21 cellular contexts compared by ENCODE assay signal in genomic region chr3:135237371-135237770, GRCh38.
DNase-seq lines count a peak whose midpoint lies in the region; ATAC-seq and TF ChIP-seq lines count a peak whose summit lies in the region.
"Had no signal": no experiment of that assay in that cellular context is flagged by ENCODE, and none has a peak within 500 bp of the region (broad histone marks: within the 10 kb centered on the region; RNA-seq: fewer than 3 reads in every experiment).

No MANE protein-coding gene starts in this region.

- no peak overlapping the region for H2BK15ac ChIP-seq in H9 (ENCODE audit: low read depth, low read length)

- no peak overlapping the region for H3K9ac ChIP-seq in H9 (ENCODE audit: extremely low read depth, insufficient read length, low read length)

- H3K4me3 Mint-ChIP-seq in H9, result no peak overlapping the region
- H3K4me3 Mint-ChIP-seq: activated naive CD4-positive, alpha-beta T cell treated with anti-CD3 and anti-CD28 coated beads, Interleukin-2, amount 50 U/mL, for 24 hours; activated T-helper 1 cell treated with anti-CD3 and anti-CD28 coated beads, Interleukin-12 subunit alpha, Interleukin-12 subunit beta, Interleukin-2, Interleukin-4 antibody, amounts not matched to agents 30 ng/mL and 10 ng/mL and 1 ng/mL, durations not matched to agents 14 hours and 24 hours and 36 hours; CD4-positive, alpha-beta memory T cell; dendritic cell treated with granulocyte-macrophage colony-stimulating factor and Interleukin-4, amounts not matched to agents 40 ng/mL and 50 ng/mL, for 4 days had no signal

- H2BK12ac ChIP-seq in H9 (ENCODE audit: insufficient read length, low read depth, low read length), result no peak overlapping the region

- no peak overlapping the region for H3K27ac ChIP-seq in H9 (ENCODE audit: insufficient read length, low read depth, low read length)
- no peak overlapping the region for H3K27ac ChIP-seq in WERI-Rb-1
- H3K27ac ChIP-seq: heart left ventricle, prostate gland, thoracic aorta had no signal

- H3K9me3 Mint-ChIP-seq in H9, result peaks cover 24 to 33% of the 10 kb centered on the region in 2 experiments
- H3K9me3 Mint-ChIP-seq: activated naive CD4-positive, alpha-beta T cell treated with anti-CD3 and anti-CD28 coated beads, Interleukin-2, amount 50 U/mL, for 24 hours had no signal

- H2BK120ac ChIP-seq in H9 (ENCODE audit: low read depth, low read length, poor library complexity, severe bottlenecking), result no peak overlapping the region

- H3K27me3 ChIP-seq in H9 (ENCODE audit: insufficient read depth, low read length) (no peaks in the 10 kb centered on the region), WERI-Rb-1 (ENCODE audit: insufficient read depth, low read depth, severe bottlenecking) (no peaks in the 10 kb centered on the region)

- H3K4me2 ChIP-seq in H9 (ENCODE audit: insufficient read depth, insufficient read length, low read length), result no peak overlapping the region

- ATAC-seq in GM21619 (IDR thresholded peaks at IDR 0.05; ENCODE audit: unreplicated experiment) (no peak), HG03460 (IDR thresholded peaks at IDR 0.05; ENCODE audit: unreplicated experiment) (no peak), GM19452 (IDR thresholded peaks at IDR 0.05; ENCODE audit: unreplicated experiment) (no peak)
- ATAC-seq: heart left ventricle, Right ventricle myocardium inferior had no signal

- H3K18ac ChIP-seq in H9 (ENCODE audit: insufficient read length, low read depth, low read length), result no peak overlapping the region

- H3K4me1 Mint-ChIP-seq in H9, result peaks cover 42% of the 10 kb centered on the region in 2 experiments
- H3K4me1 Mint-ChIP-seq: activated naive CD4-positive, alpha-beta T cell treated with anti-CD3 and anti-CD28 coated beads, Interleukin-2, amount 50 U/mL, for 24 hours; CD4-positive, alpha-beta memory T cell had no signal

- no peaks in the 10 kb centered on the region for H3K79me1 ChIP-seq in H9 (ENCODE audit: insufficient read depth, low read depth, low read length, poor library complexity, severe bottlenecking)

- no peaks in the 10 kb centered on the region for H3K36me3 ChIP-seq in WERI-Rb-1
- H3K36me3 ChIP-seq: heart left ventricle, prostate gland, thoracic aorta had no signal

- no peak overlapping the region for H2BK20ac ChIP-seq in H9 (ENCODE audit: low read depth, low read length, poor library complexity, severe bottlenecking)

- H2BK5ac ChIP-seq in H9 (ENCODE audit: insufficient read length, low read length), result no peak overlapping the region

- peak overlapping the region in 1 of 3 experiments; percentile 44; a peak in 1 of 7 replicates for H3K27ac Mint-ChIP-seq in H9
- H3K27ac Mint-ChIP-seq: activated naive CD4-positive, alpha-beta T cell treated with anti-CD3 and anti-CD28 coated beads, Interleukin-2, amount 50 U/mL, for 24 hours; activated T-helper 1 cell treated with anti-CD3 and anti-CD28 coated beads, Interleukin-12 subunit alpha, Interleukin-12 subunit beta, Interleukin-2, Interleukin-4 antibody, amounts not matched to agents 30 ng/mL and 10 ng/mL and 1 ng/mL, durations not matched to agents 14 hours and 24 hours and 36 hours; CD4-positive, alpha-beta memory T cell; dendritic cell treated with granulocyte-macrophage colony-stimulating factor and Interleukin-4, amounts not matched to agents 40 ng/mL and 50 ng/mL, for 4 days had no signal

- H3K14ac ChIP-seq in H9 (ENCODE audit: insufficient read depth, low read length), result no peak overlapping the region

- DNase-seq in ELF-1 (ENCODE audit: low read depth, low spot score), result peak; percentile 66
- DNase-seq in H9, result peak; percentile 53
- DNase-seq in WERI-Rb-1, result no peak
- peak; percentile 43 for DNase-seq in left kidney (ENCODE audit: low read depth, low spot score)
- no peak for DNase-seq in mucosa of gallbladder (ENCODE audit: low spot score)
- DNase-seq: aorta; caudate nucleus; CD4-positive, alpha-beta memory T cell; DMS 273 treated with DMSO at 0.1 percent for 48 hours; heart left ventricle; NCI-H1436; NCI-H2107 had no signal

- H3K9me3 ChIP-seq in H9 (ENCODE audit: control insufficient read depth, low read depth, low read length), result peaks cover 9% of the 10 kb centered on the region
- H3K9me3 ChIP-seq in WERI-Rb-1 (ENCODE audit: severe bottlenecking), result peaks cover 16% of the 10 kb centered on the region
- H3K9me3 ChIP-seq: heart left ventricle, prostate gland, thoracic aorta had no signal

- H3K23ac ChIP-seq in H9 (ENCODE audit: insufficient read length, low read depth, low read length), result no peak overlapping the region

- H3K79me2 ChIP-seq in H9 (ENCODE audit: insufficient read depth, low read length), result no peaks in the 10 kb centered on the region

- TF ChIP-seq CTCF in H9 (conservative IDR thresholded peaks at IDR 0.05), result peak; percentile 57
- TF ChIP-seq CTCF in WERI-Rb-1 (IDR thresholded peaks at IDR 0.05; ENCODE audit: low read depth, low read length), result 0 out of 2 replicates have a peak, but pooled peaks have one; percentile 5

- peaks cover 19 to 26% (median 24%) of the 10 kb centered on the region in 3 experiments for H3K36me3 Mint-ChIP-seq in H9 (ENCODE audit: insufficient read depth in 1 of 3, low read depth in 3 of 3)
- H3K36me3 Mint-ChIP-seq: activated naive CD4-positive, alpha-beta T cell treated with anti-CD3 and anti-CD28 coated beads, Interleukin-2, amount 50 U/mL, for 24 hours; CD4-positive, alpha-beta memory T cell had no signal

- peaks cover 4% of the 10 kb centered on the region for H3K27me3 Mint-ChIP-seq in H9 (ENCODE audit: low read depth)
- H3K27me3 Mint-ChIP-seq: activated naive CD4-positive, alpha-beta T cell treated with anti-CD3 and anti-CD28 coated beads, Interleukin-2, amount 50 U/mL, for 24 hours; CD4-positive, alpha-beta memory T cell had no signal

- no peak overlapping the region for H4K8ac ChIP-seq in H9 (replicated peaks; ENCODE audit: insufficient read length, low read depth, low read length)

- H3K56ac ChIP-seq in H9 (ENCODE audit: insufficient read length, low read depth, low read length), result no peak overlapping the region

- H4K91ac ChIP-seq in H9 (ENCODE audit: insufficient read length, low read depth, low read length), result no peak overlapping the region

- no peak overlapping the region for H3T11ph ChIP-seq in H9 (ENCODE audit: low read length)

- WGBS in H9 (ENCODE audit: extremely low coverage, insufficient read length, low lambda C conversion rate), result no CpG with 5 or more reads among the region's 2 CpGs

- no peak overlapping the region for H2AK5ac ChIP-seq in H9 (ENCODE audit: insufficient read length, low read length)

- no peak overlapping the region for H2AFZ ChIP-seq in H9 (ENCODE audit: low read length)

- H3K23me2 ChIP-seq in H9 (ENCODE audit: insufficient read length, low read depth, low read length, poor library complexity, severe bottlenecking), result no peaks in the 10 kb centered on the region

- peaks cover under 1% of the 10 kb centered on the region; the same call in 1 of the 2 replicates for H3K4me1 ChIP-seq in H9 (ENCODE audit: insufficient read depth, low read length)
- H3K4me1 ChIP-seq: heart left ventricle, prostate gland had no signal

- H3K4ac ChIP-seq in H9 (ENCODE audit: low read depth, low read length), result no peak overlapping the region

- H3K4me3 ChIP-seq in WERI-Rb-1 (ENCODE audit: low read depth, low read length), result no peak overlapping the region
- H3K4me3 ChIP-seq: heart left ventricle, prostate gland, thoracic aorta had no signal

- H4K20me1 ChIP-seq in H9 (ENCODE audit: control insufficient read depth, insufficient read depth, insufficient read length), result no peaks in the 10 kb centered on the region

- no peak overlapping the region for H4K5ac ChIP-seq in H9 (ENCODE audit: insufficient read length, low read depth, low read length)

Comparison
In these comparisons a context has a peak if more than half of its experiments do, and no peak if none do; other contexts are left out.
1. DNase-seq: peak in ELF-1 (single experiment), H9 (single experiment) and left kidney (single experiment); none in WERI-Rb-1 (single experiment) and mucosa of gallbladder (single experiment).